Comparison of ENCODE assay signal across 19 cellular contexts in the genomic region with DNA sequence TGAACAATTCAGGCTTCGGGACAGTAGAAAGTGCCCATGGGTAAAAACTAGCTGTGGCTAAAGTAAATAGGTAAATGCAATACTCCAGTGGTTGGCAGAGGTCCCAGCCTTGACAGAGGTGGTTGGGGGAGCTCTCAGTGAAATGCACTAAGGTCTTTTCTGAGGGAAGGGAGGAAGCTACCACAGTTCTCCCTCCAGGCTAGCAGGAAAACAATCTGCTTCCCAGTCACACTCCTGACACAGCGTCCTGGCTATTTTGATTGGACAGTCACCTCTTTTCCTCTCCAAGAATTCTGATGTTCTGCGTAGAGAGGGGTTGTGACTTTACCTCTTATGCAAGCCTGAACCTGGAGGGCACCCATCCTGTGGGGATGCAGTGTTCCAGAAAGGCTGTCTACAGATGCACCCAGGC.
DNase-seq lines count a peak whose midpoint lies in the region; FAIRE-seq and TF ChIP-seq lines count a peak whose summit lies in the region.
"Had no signal": no experiment of that assay in that cellular context is flagged by ENCODE, and none has a peak within 500 bp of the region (broad histone marks: within the 10 kb centered on the region; RNA-seq: fewer than 3 reads in every experiment).

No MANE protein-coding gene starts in this region.

- no peak for DNase-seq in HL-60 (ENCODE audit: low read depth in 1 of 2, low spot score in 1 of 2)
- peak; percentile 31 for DNase-seq in SHP77 treated with DMSO at 0.1 percent for 48 hours (lab: John Stamatoyannopoulos, UW)
- peak; percentile 74 for DNase-seq in kidney tubule cell (ENCODE audit: low spot score)
- DNase-seq in spleen: no peak
- no peak for DNase-seq in NCI-H2227 treated with DMSO at 0.1 percent for 48 hours (lab: John Stamatoyannopoulos, UW)
- DNase-seq in activated naive CD4-positive, alpha-beta T cell treated with Interleukin-2 at 50 U/mL for 16 hours: no peak
- DNase-seq in GM12891 (ENCODE audit: insufficient read length, low spot score): no peak
- DNase-seq: activated CD4-positive, alpha-beta T cell treated with anti-CD3 and anti-CD28 coated beads, Interleukin-2, amount 50 U/mL, for 1 hour; activated CD8-positive, alpha-beta memory T cell treated with anti-CD3 and anti-CD28 coated beads, Interleukin-2, amount 10 ng/mL, durations not matched to agents 7 days and 5 days; activated naive CD4-positive, alpha-beta T cell treated with anti-CD3 and anti-CD28 coated beads, Interleukin-2, amount 10 ng/mL, durations not matched to agents 7 days and 5 days; cortex of kidney; esophagus squamous epithelium; NCI-H2171 treated with DMSO at 0.1 percent for 48 hours had no signal

- peaks cover 7 to 39% (median 27%) of the 10 kb centered on the region in 8 donors for H3K9me3 ChIP-seq in spleen

- H3K4me1 ChIP-seq in spleen: peaks cover 0 to 7% (median 0%) of the 10 kb centered on the region in 6 donors
- H3K4me1 ChIP-seq: esophagus squamous epithelium had no signal

- WGBS in spleen, 5 donors: 81 to 95% (median 89%) methylated on average over 3 of the region's 3 CpGs

- H3K4me3 ChIP-seq in HL-60 (replicated peaks; ENCODE audit: insufficient read depth, low read length) (no peak overlapping the region), spleen (peak overlapping the region in 1 of 8 donors; percentile 40)
- H3K4me3 ChIP-seq: cardiac muscle cell, esophagus squamous epithelium, K562, smooth muscle cell, thoracic aorta had no signal

- H3K27me3 ChIP-seq in HL-60 (ENCODE audit: insufficient read depth, poor library complexity, severe bottlenecking) (no peaks in the 10 kb centered on the region), spleen (replicated peaks in 1 of 7) (no peaks in the 10 kb centered on the region)
- H3K27me3 ChIP-seq: cardiac muscle cell, esophagus squamous epithelium had no signal

- H3K27ac ChIP-seq in HL-60 (replicated peaks) (peak overlapping the region; percentile 68), spleen (peak overlapping the region in 6 of 8 donors; percentile 41 to 87 (median 72))
- H3K27ac ChIP-seq: cardiac muscle cell, thoracic aorta had no signal

- TF ChIP-seq POLR2A in spleen (IDR thresholded peaks at IDR 0.05) (no peak), GM12891 (IDR thresholded peaks at IDR 0.05; ENCODE audit: low read depth, low read length) (no peak)

- no peaks in the 10 kb centered on the region for H3K36me3 ChIP-seq in spleen
- H3K36me3 ChIP-seq: cardiac muscle cell, esophagus squamous epithelium, thoracic aorta had no signal

- no peak for FAIRE-seq in GM12891 (lab: Jason Lieb, UNC)
- FAIRE-seq: G401.6, K562, keratinocyte had no signal

- intact Hi-C loops in spleen (cut with DNase I; ENCODE audit: low total_unique reads): no loop called here

- TF ChIP-seq CTCF in HL-60 (IDR thresholded peaks at IDR 0.05; ENCODE audit: insufficient read depth, low read length) (no peak), spleen (IDR thresholded peaks at IDR 0.05 in 8 of 11, conservative IDR thresholded peaks at IDR 0.05 in 3 of 11) (no peak)

TF ChIP-seq in GM12891, 5 proteins besides CTCF, POLR2A, EP300 and RAD21:
- no peak for TF ChIP-seq PAX5 (IDR thresholded peaks at IDR 0.05; ENCODE audit: insufficient read depth, low read length, severe bottlenecking)
- no peak for TF ChIP-seq POU2F2 (IDR thresholded peaks at IDR 0.05; ENCODE audit: low read depth, low read length)
- no peak for TF ChIP-seq SPI1 (IDR thresholded peaks at IDR 0.05; ENCODE audit: low read depth, low read length)
- no peak for TF ChIP-seq TAF1 (IDR thresholded peaks at IDR 0.05; ENCODE audit: low read depth, low read length)
TF ChIP-seq in GM12891: peak in this region for 0.

Comparison
In these comparisons a context has a peak if more than half of its experiments do, and no peak if none do; other contexts are left out.
1. DNase-seq: peak in SHP77 treated with DMSO at 0.1 percent for 48 hours (single experiment) and kidney tubule cell (single experiment); none in HL-60 (0 of 2), spleen (single experiment), NCI-H2227 treated with DMSO at 0.1 percent for 48 hours (single experiment), activated naive CD4-positive, alpha-beta T cell treated with Interleukin-2 at 50 U/mL for 16 hours (single experiment) and GM12891 (single experiment).